ENCODE assay signal across 8 cellular contexts in genomic region chr14:53218161-53218560, GRCh38.
A peak's percentile ranks its signal among the peaks of the same experiment; 100 is the strongest.
DNase-seq lines count a peak whose midpoint lies in the region; ATAC-seq and TF ChIP-seq lines count a peak whose summit lies in the region.

No MANE protein-coding gene starts in this region.

- CTCF ChIA-PET in SK-N-SH (lab: Yijun Ruan, JAX) = interaction anchor here (0.6 to 1.2 kb wide), 8 partner anchors 16 to 60 kb away, joined by 3 to 5 read pairs (median 3); no protein-coding TSS in a partner anchor
- CTCF ChIA-PET in WTC11 (lab: Charles Lee) = interaction anchor here (0.7 to 2.4 kb wide), 19 partner anchors 9 to 489 kb away, joined by 3 to 21 read pairs (median 6); partner anchors contain the start of genes DDHD1 and STYX

- no peaks in the 10 kb centered on the region for H3F3A ChIP-seq in SK-N-SH (replicated peaks; ENCODE audit: insufficient read depth)

- no peaks in the 10 kb centered on the region for H3K27me3 Mint-ChIP-seq in WTC11 (ENCODE audit: low read depth)
- H3K27me3 Mint-ChIP-seq in stimulated activated naive CD8-positive, alpha-beta T cell treated with anti-CD3 and anti-CD28 coated beads, Interleukin-15, amount 100 ng/mL, for 72 hours = no peaks in the 10 kb centered on the region

- no peak overlapping the region for H3K27ac ChIP-seq in SK-N-SH (ENCODE audit: low read depth in 2 of 2, low read length in 1 of 2)

- H3K36me3 ChIP-seq in SK-N-SH (replicated peaks in 1 of 2; ENCODE audit: control insufficient read depth in 1 of 2, insufficient read depth in 2 of 2, low read length in 1 of 2) = no peaks in the 10 kb centered on the region
- no peaks in the 10 kb centered on the region for H3K36me3 ChIP-seq in iPS-15b (ENCODE audit: control insufficient read depth, insufficient read depth, low read length)

- H3K36me3 Mint-ChIP-seq in WTC11 = 0 out of 2 replicates have a peak, but pooled peaks cover 3% of the 10 kb centered on the region

- ATAC-seq in SK-N-SH treated with all-trans-retinoic acid at 6 μM for 48 hours (no peak), WTC11 (no peak), HG03045 (IDR thresholded peaks at IDR 0.05; ENCODE audit: unreplicated experiment) (no peak)
- ATAC-seq in stimulated activated naive CD8-positive, alpha-beta T cell treated with anti-CD3 and anti-CD28 coated beads, Interleukin-15, amount 100 ng/mL, for 72 hours = no peak

- H3K4me1 Mint-ChIP-seq in WTC11 = peaks cover 5% of the 10 kb centered on the region
- peaks cover 15% of the 10 kb centered on the region for H3K4me1 Mint-ChIP-seq in stimulated activated naive CD8-positive, alpha-beta T cell treated with anti-CD3 and anti-CD28 coated beads, Interleukin-15, amount 100 ng/mL, for 72 hours

- H3K4me2 ChIP-seq in SK-N-SH = peak overlapping the region; percentile 80

- no peaks in the 10 kb centered on the region for H4K20me1 ChIP-seq in SK-N-SH (ENCODE audit: insufficient read depth)

- 90% methylated on average over 2 of the region's 2 CpGs for WGBS in SK-N-SH (ENCODE audit: low lambda C conversion rate)

- no peaks in the 10 kb centered on the region for H3K79me2 ChIP-seq in SK-N-SH (ENCODE audit: insufficient read depth)

- no peak for TF ChIP-seq EP300 in SK-N-SH (IDR thresholded peaks at IDR 0.05; ENCODE audit: borderline replicate concordance in 1 of 2, low read depth in 1 of 2, low read length in 1 of 2)

- POLR2A ChIA-PET in SK-N-SH (lab: Yijun Ruan, JAX) (no interaction called here), WTC11 (lab: Charles Lee) (interaction anchor here (0.6 to 1.7 kb wide), 2 partner anchors 65 to 153 kb away, joined by 5 to 9 read pairs; partner anchors contain the start of gene DDHD1)

- no peak overlapping the region for H3K9ac ChIP-seq in SK-N-SH
- no peak overlapping the region for H3K9ac ChIP-seq in iPS-15b (ENCODE audit: low read depth, low read length)

- H3K4me1 ChIP-seq in SK-N-SH (ENCODE audit: control insufficient read depth in 1 of 2, insufficient read depth in 2 of 2, low read depth in 1 of 2, low read length in 1 of 2) (no peaks in the 10 kb centered on the region), iPS-15b (ENCODE audit: control insufficient read depth, insufficient read depth, low read length) (no peaks in the 10 kb centered on the region)

- TF ChIP-seq CTCF in SK-N-SH (IDR thresholded peaks at IDR 0.05) = no peak
- TF ChIP-seq CTCF in WTC11 (IDR thresholded peaks at IDR 0.05) = no peak

- no peak for TF ChIP-seq RAD21 in SK-N-SH (IDR thresholded peaks at IDR 0.05; ENCODE audit: low read length)

- H2AFZ ChIP-seq in SK-N-SH (ENCODE audit: low read depth) = peak overlapping the region; percentile 92; the same call in 1 of the 2 replicates

- H3K9me2 ChIP-seq in SK-N-SH = no peaks in the 10 kb centered on the region

- H3K9me3 ChIP-seq in SK-N-SH = no peaks in the 10 kb centered on the region
- H3K9me3 ChIP-seq in iPS-15b (ENCODE audit: control insufficient read depth, insufficient read depth, low read length) = no peaks in the 10 kb centered on the region

- H3K27me3 ChIP-seq in SK-N-SH (ENCODE audit: insufficient read depth) (no peaks in the 10 kb centered on the region), iPS-15b (ENCODE audit: control insufficient read depth, insufficient read depth, low read length) (no peaks in the 10 kb centered on the region)

- H3K4me3 Mint-ChIP-seq in WTC11 = peak overlapping the region; percentile 78
- H3K4me3 Mint-ChIP-seq in stimulated activated naive CD8-positive, alpha-beta T cell treated with anti-CD3 and anti-CD28 coated beads, Interleukin-15, amount 100 ng/mL, for 72 hours = peak overlapping the region; percentile 82 to 88

- DNase-seq in SK-N-SH (no peak), WTC11 (ENCODE audit: low spot score) (no peak), occipital lobe (lab: John Stamatoyannopoulos, UW) (no peak)
- DNase-seq in stimulated activated naive CD8-positive, alpha-beta T cell treated with anti-CD3 and anti-CD28 coated beads, Interleukin-15, amount 100 ng/mL, for 72 hours = no peak
- no peak for DNase-seq in activated CD4-positive, CD25-positive, alpha-beta regulatory T cell (lab: John Stamatoyannopoulos, UW)

- peak overlapping the region; percentile 85; the same call in 1 of the 2 replicates for H3K27ac Mint-ChIP-seq in WTC11
- peak overlapping the region in 1 of 2 donors; percentile 75 for H3K27ac Mint-ChIP-seq in stimulated activated naive CD8-positive, alpha-beta T cell treated with anti-CD3 and anti-CD28 coated beads, Interleukin-15, amount 100 ng/mL, for 72 hours

- peaks cover 13% of the 10 kb centered on the region for H3K9me3 Mint-ChIP-seq in WTC11
- no peaks in the 10 kb centered on the region for H3K9me3 Mint-ChIP-seq in stimulated activated naive CD8-positive, alpha-beta T cell treated with anti-CD3 and anti-CD28 coated beads, Interleukin-15, amount 100 ng/mL, for 72 hours

- H3K4me3 ChIP-seq in SK-N-SH (ENCODE audit: low read depth in 2 of 2, low read length in 1 of 2) (peak overlapping the region; percentile 62 to 72), iPS-15b (ENCODE audit: low read depth, low read length) (peak overlapping the region; percentile 23)

TF ChIP-seq in SK-N-SH, 30 proteins besides CTCF, POLR2A, EP300 and RAD21 (continues in another document):
- TF ChIP-seq EZH2phosphoT487 (IDR thresholded peaks at IDR 0.05; ENCODE audit: borderline replicate concordance, low read depth) (no peak), RXRA (IDR thresholded peaks at IDR 0.05; ENCODE audit: borderline replicate concordance, low read depth) (no peak), MEF2A (IDR thresholded peaks at IDR 0.05; ENCODE audit: borderline replicate concordance, low read depth) (no peak), TAF1 (IDR thresholded peaks at IDR 0.05; ENCODE audit: borderline replicate concordance, low read depth, low read length) (no peak), NRF1 (IDR thresholded peaks at IDR 0.05; ENCODE audit: low read depth, low read length) (no peak), GABPA (IDR thresholded peaks at IDR 0.05; ENCODE audit: low read depth) (no peak), RFX5 (IDR thresholded peaks at IDR 0.05; ENCODE audit: low read length) (no peak), TEAD4 (IDR thresholded peaks at IDR 0.05; ENCODE audit: borderline replicate concordance, insufficient read depth) (no peak), USF1 (IDR thresholded peaks at IDR 0.05; ENCODE audit: borderline replicate concordance, low read depth) (no peak), ELF1 (IDR thresholded peaks at IDR 0.05) (no peak), FOSL2 (IDR thresholded peaks at IDR 0.05; ENCODE audit: borderline replicate concordance, low read depth) (no peak)

TF ChIP-seq in SK-N-SH treated with all-trans-retinoic acid at 6 μM for 48 hours, 23 proteins besides CTCF, POLR2A, EP300 and RAD21 (continues in another document):
- TF ChIP-seq ESRRG (CRISPR knock-in tag; IDR thresholded peaks at IDR 0.05) (no peak), POU6F1 (CRISPR knock-in tag; IDR thresholded peaks at IDR 0.05; ENCODE audit: borderline replicate concordance, low read depth) (no peak), CSDC2 (CRISPR knock-in tag; IDR thresholded peaks at IDR 0.05) (no peak), TOX (CRISPR knock-in tag; IDR thresholded peaks at IDR 0.05; ENCODE audit: borderline replicate concordance) (no peak), ARNTL (CRISPR knock-in tag; IDR thresholded peaks at IDR 0.05; ENCODE audit: borderline replicate concordance, low read depth) (no peak), SNAI2 (CRISPR knock-in tag; IDR thresholded peaks at IDR 0.05) (no peak)

TF ChIP-seq in WTC11, 78 proteins besides CTCF, POLR2A, EP300 and RAD21 (continues in another document):
- TF ChIP-seq TCF7 (CRISPR knock-in tag; IDR thresholded peaks at IDR 0.05; ENCODE audit: low read depth) = no peak
- no peak for TF ChIP-seq IRF2 (CRISPR knock-in tag; IDR thresholded peaks at IDR 0.05; ENCODE audit: borderline replicate concordance, low read depth)
- TF ChIP-seq STAT6 (CRISPR knock-in tag; conservative IDR thresholded peaks at IDR 0.05; ENCODE audit: low read depth) = no peak
- TF ChIP-seq ETV6 (CRISPR knock-in tag; IDR thresholded peaks at IDR 0.05) = no peak
- TF ChIP-seq ELF4 (CRISPR knock-in tag; IDR thresholded peaks at IDR 0.05; ENCODE audit: low read depth) = no peak
- no peak for TF ChIP-seq E2F1 (CRISPR knock-in tag; IDR thresholded peaks at IDR 0.05)
- no peak for TF ChIP-seq ERG (CRISPR knock-in tag; IDR thresholded peaks at IDR 0.05)
